ENCODE assay signal across 22 cellular contexts in genomic region chr2:16737812-16738211, GRCh38.
DNase-seq lines count a peak whose midpoint lies in the region; ATAC-seq, FAIRE-seq and TF ChIP-seq lines count a peak whose summit lies in the region.
"Had no signal": no experiment of that assay in that cellular context is flagged by ENCODE, and none has a peak within 500 bp of the region (broad histone marks: within the 10 kb centered on the region; RNA-seq: fewer than 3 reads in every experiment).

No MANE protein-coding gene starts in this region.

- H3K4ac ChIP-seq in H1 (replicated peaks; ENCODE audit: insufficient read length, low read depth, low read length): no peak overlapping the region

- H2BK15ac ChIP-seq in H1 (ENCODE audit: low read length): no peak overlapping the region

- no peak overlapping the region for H3K4me2 ChIP-seq in H1 (ENCODE audit: insufficient read depth in 1 of 2, low read depth in 2 of 2, low read length in 2 of 2)
- H3K4me2 ChIP-seq: A549, BLaER1 had no signal

- H3K36me3 ChIP-seq in bronchial epithelial cell (ENCODE audit: control insufficient read depth, insufficient read depth, low read length): no peaks in the 10 kb centered on the region
- H3K36me3 ChIP-seq in H1 (ENCODE audit: control insufficient read depth in 2 of 4, insufficient read depth in 4 of 4, low read length in 3 of 4): no peaks in the 10 kb centered on the region
- H3K36me3 ChIP-seq: BE2C, BLaER1 had no signal

- H3K14ac ChIP-seq in H1 (ENCODE audit: insufficient read length): no peak overlapping the region

- in situ Hi-C loops in ACHN (cut with HindIII; ENCODE audit: low pct_ligation_motif_present, low pct_unique_long_range_greater_than_20kb, low sequenced_read_pairs): loop anchor here (25.0 kb wide), 1 partner anchor 176 kb away; no protein-coding TSS in a partner anchor

- no peak overlapping the region for H2AFZ ChIP-seq in H1 (ENCODE audit: low read length)

- WGBS in H1 (ENCODE audit: extremely low coverage in 1 of 2, insufficient coverage in 1 of 2, insufficient read length in 1 of 2, insufficient replicate concordance in 2 of 2, low coverage in 1 of 2, low lambda C conversion rate in 2 of 2, missing lambda C conversion rate in 1 of 2), 2 experiments: 92% methylated on average over 1 of the region's 1 CpG; no CpG with 5 or more reads in 1 of the 2 experiments

- no peaks in the 10 kb centered on the region for H3K9me3 ChIP-seq in H1 (ENCODE audit: insufficient read depth in 2 of 2, low read depth in 1 of 2, low read length in 1 of 2)
- H3K9me3 ChIP-seq: A549, BE2C, BLaER1 had no signal

- H3K27me3 ChIP-seq in bronchial epithelial cell (ENCODE audit: control insufficient read depth, insufficient read depth, low read length) (peaks cover 2% of the 10 kb centered on the region), H1 (replicated peaks in 1 of 4; ENCODE audit: control insufficient read depth in 3 of 4, extremely low read depth in 1 of 4, insufficient read depth in 3 of 4, low read length in 3 of 4) (no peaks in the 10 kb centered on the region)
- H3K27me3 ChIP-seq: BE2C, BLaER1 had no signal

- POLR2A ChIA-PET in H1 (lab: Charles Lee; ENCODE audit: partially characterized antibody): no interaction called here

- no peaks in the 10 kb centered on the region for H3K79me1 ChIP-seq in H1 (ENCODE audit: low read depth, low read length)

- H3K4me1 ChIP-seq in H1 (replicated peaks in 1 of 4; ENCODE audit: control insufficient read depth in 3 of 4, insufficient read depth in 4 of 4, low read length in 3 of 4): no peaks in the 10 kb centered on the region
- H3K4me1 ChIP-seq: A549, BE2C, BLaER1 had no signal

- H3K4me3 ChIP-seq in bronchial epithelial cell (ENCODE audit: low read depth, low read length) (no peak overlapping the region), H1 (ENCODE audit: extremely low read depth in 1 of 4, insufficient read depth in 2 of 4, low read depth in 3 of 4, low read length in 4 of 4) (no peak overlapping the region)
- H3K4me3 ChIP-seq: A549, BLaER1 had no signal

- no peaks in the 10 kb centered on the region for H4K20me1 ChIP-seq in H1 (replicated peaks in 1 of 2; ENCODE audit: control insufficient read depth in 1 of 2, insufficient read depth in 2 of 2, low read length in 2 of 2)
- H4K20me1 ChIP-seq: BLaER1 had no signal

- CTCF ChIA-PET in H1 (lab: Charles Lee; ENCODE audit: partially characterized antibody): interaction anchor here (0.8 to 3.0 kb wide), 7 partner anchors 19 to 213 kb away, joined by 4 to 15 read pairs (median 7); no protein-coding TSS in a partner anchor

- ATAC-seq in GM18907 (IDR thresholded peaks at IDR 0.05; ENCODE audit: unreplicated experiment): no peak
- ATAC-seq: A549 had no signal

- peak; percentile 60 for FAIRE-seq in bronchial epithelial cell (lab: Jason Lieb, UNC)
- no peak for FAIRE-seq in H1 (lab: Jason Lieb, UNC)
- FAIRE-seq: A549, D721Med, G401.6, GM12891 had no signal

- no peak overlapping the region for H2BK12ac ChIP-seq in H1 (ENCODE audit: low read depth, low read length)

- TF ChIP-seq EP300 in H1 (IDR thresholded peaks at IDR 0.05; ENCODE audit: borderline replicate concordance in 1 of 2, low read depth in 2 of 2, low read length in 2 of 2): no peak

- H4K5ac ChIP-seq in H1 (ENCODE audit: insufficient read length, low read depth, low read length): no peak overlapping the region

- H2AK5ac ChIP-seq in H1 (ENCODE audit: low read depth, low read length): no peak overlapping the region

- no peaks in the 10 kb centered on the region for H3K23me2 ChIP-seq in H1 (ENCODE audit: low read depth, low read length)

- no peak overlapping the region for H2BK20ac ChIP-seq in H1 (ENCODE audit: low read length)

- H2BK5ac ChIP-seq in H1 (ENCODE audit: low read depth, low read length): no peak overlapping the region

- no peak overlapping the region for H3K18ac ChIP-seq in H1 (ENCODE audit: extremely low read depth, low read length)

- H3K27ac ChIP-seq in H1 (ENCODE audit: low read depth, low read length): no peak overlapping the region
- H3K27ac ChIP-seq: 22Rv1, A549, BLaER1 had no signal

- DNase-seq in DMS53 (lab: John Stamatoyannopoulos, UW): peak; percentile 54
- no peak for DNase-seq in DMS53 treated with DMSO at 0.1 percent for 48 hours (lab: John Stamatoyannopoulos, UW; ENCODE audit: unreplicated experiment)
- peak; percentile 41 for DNase-seq in SW480 (ENCODE audit: low spot score)
- no peak for DNase-seq in bronchial epithelial cell (ENCODE audit: low read depth)
- DNase-seq in H1 (ENCODE audit: low read depth in 1 of 2, low spot score in 2 of 2): no peak
- DNase-seq in ACHN: no peak
- DNase-seq: BE2C; C1 segment of cervical spinal cord; Calu3; CD4-positive, alpha-beta memory T cell; CD4-positive, CD25-positive, alpha-beta regulatory T cell; CD8-positive, alpha-beta memory T cell; COR-L47; DMS79 treated with DMSO at 0.1 percent for 48 hours; GF-D8 had no signal

- H2BK120ac ChIP-seq in H1 (replicated peaks; ENCODE audit: low read depth, low read length): no peak overlapping the region

- TF ChIP-seq RAD21 in H1 (IDR thresholded peaks at IDR 0.05 in 1 of 2, conservative IDR thresholded peaks at IDR 0.05 in 1 of 2; ENCODE audit: low read depth in 2 of 2, low read length in 2 of 2): no peak

- H4K91ac ChIP-seq in H1 (replicated peaks; ENCODE audit: insufficient read length, low read length): no peak overlapping the region

- H3K79me2 ChIP-seq in H1 (ENCODE audit: control insufficient read depth in 1 of 2, insufficient read depth in 2 of 2, low read length in 2 of 2): no peaks in the 10 kb centered on the region

- no peak overlapping the region for H3K56ac ChIP-seq in H1 (replicated peaks; ENCODE audit: insufficient read length, low read depth, low read length)

- no peak overlapping the region for H3K9ac ChIP-seq in H1 (replicated peaks in 1 of 4; ENCODE audit: extremely low read depth in 1 of 4, low read depth in 3 of 4, low read length in 3 of 4)
- H3K9ac ChIP-seq: BLaER1 had no signal

- no peak for TF ChIP-seq POLR2A in H1 (IDR thresholded peaks at IDR 0.05; ENCODE audit: control extremely low read depth in 1 of 2, low read depth in 2 of 2, low read length in 2 of 2)

- peak overlapping the region; percentile 39 for H3K23ac ChIP-seq in H1 (ENCODE audit: insufficient read length)

- no peak overlapping the region for H4K8ac ChIP-seq in H1 (ENCODE audit: extremely low read depth, insufficient read depth, low read length)

- no peak for TF ChIP-seq CTCF in bronchial epithelial cell (IDR thresholded peaks at IDR 0.05; ENCODE audit: insufficient read depth, low read length, severe bottlenecking)
- TF ChIP-seq CTCF in H1 (IDR thresholded peaks at IDR 0.05; ENCODE audit: control extremely low read depth in 1 of 3, insufficient read depth in 1 of 3, low read depth in 1 of 3, low read length in 3 of 3): no peak

TF ChIP-seq in H1, 55 proteins besides CTCF, POLR2A, EP300 and RAD21 (continues in another document):
- TF ChIP-seq TAF7 (optimal IDR thresholded peaks at IDR 0.05; ENCODE audit: borderline replicate concordance, low read depth, low read length) (no peak), TEAD4 (IDR thresholded peaks at IDR 0.05; ENCODE audit: low read depth, low read length) (no peak), ATF3 (IDR thresholded peaks at IDR 0.05; ENCODE audit: insufficient read depth, low read depth, low read length) (no peak), BACH1 (IDR thresholded peaks at IDR 0.05; ENCODE audit: low read length) (no peak), RXRA (IDR thresholded peaks at IDR 0.05; ENCODE audit: insufficient read depth, low read depth, low read length) (no peak), CTBP2 (IDR thresholded peaks at IDR 0.05; ENCODE audit: borderline replicate concordance, insufficient read depth, insufficient read length, low read length) (no peak), SUZ12 (IDR thresholded peaks at IDR 0.05; ENCODE audit: low read length) (no peak), CHD1 (IDR thresholded peaks at IDR 0.05; ENCODE audit: low read depth, low read length) (no peak), CHD2 (IDR thresholded peaks at IDR 0.05; ENCODE audit: low read length) (no peak), EGR1 (IDR thresholded peaks at IDR 0.05; ENCODE audit: borderline replicate concordance, low read depth, low read length) (no peak), SP1 (IDR thresholded peaks at IDR 0.05; ENCODE audit: low read depth, low read length) (no peak), KDM4A (IDR thresholded peaks at IDR 0.05; ENCODE audit: low read depth, low read length, severe bottlenecking) (no peak), RFX5 (IDR thresholded peaks at IDR 0.05; ENCODE audit: borderline replicate concordance, low read depth, low read length) (no peak), SP2 (IDR thresholded peaks at IDR 0.05; ENCODE audit: low read length) (no peak), POLR2AphosphoS5 (IDR thresholded peaks at IDR 0.05; ENCODE audit: low read depth, low read length) (no peak), BRCA1 (IDR thresholded peaks at IDR 0.05; ENCODE audit: low read depth, low read length) (no peak), GABPA (IDR thresholded peaks at IDR 0.05; ENCODE audit: borderline replicate concordance, insufficient read depth, low read length) (no peak), FOSL1 (IDR thresholded peaks at IDR 0.05; ENCODE audit: insufficient read depth, low read depth, low read length) (no peak)

Comparison
In these comparisons a context has a peak if more than half of its experiments do, and no peak if none do; other contexts are left out.
1. DNase-seq: peak in DMS53 (single experiment) and SW480 (single experiment); none in DMS53 treated with DMSO at 0.1 percent for 48 hours (single experiment), bronchial epithelial cell (single experiment), H1 (0 of 2) and ACHN (single experiment).